Comparison of ENCODE assay signal across 1 cellular context in genomic region chr21:31892686-31893085, GRCh38.
TF ChIP-seq lines count a peak whose summit lies in the region.

No MANE protein-coding gene starts in this region.

TF ChIP-seq in H1, 55 proteins besides CTCF, POLR2A, EP300 and RAD21 (continued from another document):
- TF ChIP-seq TEAD4 (IDR thresholded peaks at IDR 0.05; ENCODE audit: low read depth, low read length) (peak; percentile 98), ASH2L (IDR thresholded peaks at IDR 0.05; ENCODE audit: low read length) (peak; percentile 41), FOSL1 (IDR thresholded peaks at IDR 0.05; ENCODE audit: insufficient read depth, low read depth, low read length) (no peak)
